ENCODE assay signal across 9 cellular contexts in genomic region chr15:98823012-98823458, GRCh38.
DNase-seq lines count a peak whose midpoint lies in the region; ATAC-seq and TF ChIP-seq lines count a peak whose summit lies in the region.
"Had no signal": no experiment of that assay in that cellular context is flagged by ENCODE, and none has a peak within 500 bp of the region (broad histone marks: within the 10 kb centered on the region; RNA-seq: fewer than 3 reads in every experiment).

No MANE protein-coding gene starts in this region.

- no peaks in the 10 kb centered on the region for H3K4me1 ChIP-seq in mucosa of descending colon (ENCODE audit: low read depth)
- H3K4me1 ChIP-seq in PC-9 (replicated peaks; ENCODE audit: insufficient read depth), result no peaks in the 10 kb centered on the region
- peaks cover 3% of the 10 kb centered on the region for H3K4me1 ChIP-seq in psoas muscle

- H3K36me3 ChIP-seq in mucosa of descending colon (ENCODE audit: low read depth), result no peaks in the 10 kb centered on the region
- peaks cover 8% of the 10 kb centered on the region; the same call in 1 of the 2 replicates for H3K36me3 ChIP-seq in PC-9 (ENCODE audit: low read depth)
- no peaks in the 10 kb centered on the region for H3K36me3 ChIP-seq in psoas muscle (ENCODE audit: insufficient read depth in 1 of 2, low read depth in 1 of 2)

- CTCF ChIA-PET in PC-9 (lab: Charles Lee), result no interaction called here

- intact Hi-C loops in mucosa of descending colon (cut with DNase I, micrococcal nuclease), result no loop called here
- intact Hi-C loops in PC-9 (cut with micrococcal nuclease; ENCODE audit: unreplicated experiment), result no loop called here
- intact Hi-C loops in psoas muscle (cut with DNase I), result no loop called here

- H3K4me2 ChIP-seq in PC-9, result no peak overlapping the region

- DNase-seq in CD1c-positive myeloid dendritic cell (ENCODE audit: extremely low spot score), result peak; percentile 73
- peak; percentile 91 for DNase-seq in LHCN-M2 (ENCODE audit: low read depth)
- peak; percentile 92 for DNase-seq in astrocyte of the spinal cord (ENCODE audit: low read depth, low spot score)
- DNase-seq in mucosa of descending colon, result no peak
- no peak for DNase-seq in GOT3 (lab: John Stamatoyannopoulos, UW)
- no peak for DNase-seq in PC-9
- no peak for DNase-seq in NCI-H1092 (lab: John Stamatoyannopoulos, UW)
- DNase-seq in psoas muscle, result no peak
- DNase-seq: stimulated activated naive CD4-positive, alpha-beta T cell treated with Interleukin-2 at 50 U/mL for 16 hours had no signal

- no peaks in the 10 kb centered on the region for H3F3A ChIP-seq in PC-9 (ENCODE audit: insufficient read depth, low read depth)

- 44 to 71% (median 47%) methylated on average over 2 of the region's 2 CpGs for WGBS in psoas muscle, 3 donors

- no TSS peak for BruUV-seq in PC-9 (replicated peaks; lab: Mats Ljungman, UMichigan)

- H3K9me3 ChIP-seq in mucosa of descending colon (peaks cover 5% of the 10 kb centered on the region), PC-9 (ENCODE audit: insufficient read depth, low read depth) (peaks cover 9% of the 10 kb centered on the region), psoas muscle (peaks cover 12% of the 10 kb centered on the region)

- H2AFZ ChIP-seq in PC-9, result no peak overlapping the region

- TF ChIP-seq CTCF in astrocyte of the spinal cord (IDR thresholded peaks at IDR 0.05; ENCODE audit: low read depth, low read length) (no peak), mucosa of descending colon (IDR thresholded peaks at IDR 0.05) (no peak), PC-9 (conservative IDR thresholded peaks at IDR 0.05) (no peak), psoas muscle (IDR thresholded peaks at IDR 0.05) (no peak)

- POLR2A ChIA-PET in PC-9 (lab: Charles Lee; ENCODE audit: unreplicated experiment), result no interaction called here

- no peaks in the 10 kb centered on the region for H3K9me2 ChIP-seq in PC-9 (ENCODE audit: insufficient read depth)

- ATAC-seq in mucosa of descending colon (peak; percentile 64), psoas muscle (no peak)

- no peaks in the 10 kb centered on the region for H4K20me1 ChIP-seq in PC-9 (ENCODE audit: insufficient read depth)

- no peaks in the 10 kb centered on the region; the same call in 1 of the 2 replicates for H3K79me2 ChIP-seq in PC-9 (ENCODE audit: low read depth)

- H3K27ac ChIP-seq in PC-9, result no peak overlapping the region
- H3K27ac ChIP-seq in psoas muscle, result no peak overlapping the region

- H3K27me3 ChIP-seq in PC-9 (ENCODE audit: insufficient read depth, low read depth), result no peaks in the 10 kb centered on the region
- H3K27me3 ChIP-seq in psoas muscle (ENCODE audit: insufficient read depth in 3 of 3, low read length in 2 of 3), result no peaks in the 10 kb centered on the region

- in situ Hi-C loops in astrocyte of the spinal cord (cut with HindIII; ENCODE audit: low sequenced_read_pairs), result no loop called here

- peak overlapping the region; percentile 14 for H3K4me3 ChIP-seq in astrocyte of the spinal cord (ENCODE audit: low read depth, low read length)
- no peak overlapping the region for H3K4me3 ChIP-seq in mucosa of descending colon
- H3K4me3 ChIP-seq in PC-9, result no peak overlapping the region
- no peak overlapping the region for H3K4me3 ChIP-seq in psoas muscle

Comparison
In these comparisons a context has a peak if more than half of its experiments do, and no peak if none do; other contexts are left out.
1. DNase-seq: peak in CD1c-positive myeloid dendritic cell (single experiment), LHCN-M2 (single experiment) and astrocyte of the spinal cord (single experiment); none in mucosa of descending colon (0 of 3), GOT3 (single experiment), PC-9 (0 of 2), NCI-H1092 (single experiment) and psoas muscle (0 of 2).